8 cellular contexts compared by ENCODE assay signal in the genomic region with DNA sequence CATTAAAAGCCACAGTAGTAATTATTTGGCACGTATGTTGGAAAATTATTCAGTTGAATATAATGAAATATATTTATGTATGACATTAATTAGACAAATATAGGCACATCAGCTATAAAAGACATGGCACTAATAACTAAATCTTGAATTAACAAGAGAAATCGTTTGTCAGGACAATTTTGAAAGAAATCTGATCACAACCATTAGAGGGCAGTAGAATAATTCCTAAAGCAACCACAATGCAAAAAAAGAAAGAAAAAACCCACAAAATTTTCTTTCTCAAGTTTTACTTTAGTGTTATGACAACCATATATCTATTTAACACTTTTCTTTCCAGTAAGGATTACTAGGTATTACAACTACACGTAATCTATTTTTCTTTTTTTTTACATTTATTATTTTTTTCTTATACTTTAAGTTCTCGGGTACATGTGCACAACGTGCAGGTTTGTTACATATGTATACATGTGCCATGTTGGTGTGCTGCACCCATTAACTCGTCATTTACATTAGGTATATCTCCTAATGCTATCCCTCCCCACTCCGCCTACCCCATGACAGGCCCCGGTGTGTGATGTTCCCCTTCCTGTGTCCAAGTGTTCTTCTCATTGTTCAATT.
DNase-seq lines count a peak whose midpoint lies in the region; FAIRE-seq and TF ChIP-seq lines count a peak whose summit lies in the region.
"Not testable (repeated sequence)": the region's sequence is repeated elsewhere in the genome, so short reads cannot be mapped to it uniquely, and the experiment has no call there.

No MANE protein-coding gene starts in this region.

- DNase-seq in DMS53 (lab: John Stamatoyannopoulos, UW) (peak; percentile 53), NCI-H2171 (lab: John Stamatoyannopoulos, UW) (peak; percentile 12), SK-MEL-5 (ENCODE audit: low read depth, low spot score) (peak; percentile 44), bronchial epithelial cell (ENCODE audit: low read depth) (peak; percentile 34), globus pallidus (ENCODE audit: low spot score) (peak; percentile 26), myocyte (ENCODE audit: low read depth) (peak; percentile 51)
- DNase-seq in HFF-Myc (ENCODE audit: extremely low read depth, low read depth); type B pancreatic cell (ENCODE audit: extremely low spot score, unreplicated experiment): not testable (repeated sequence)

- not testable (repeated sequence) for H3K27ac Mint-ChIP-seq in type B pancreatic cell

- not testable (repeated sequence) for H3K36me3 ChIP-seq in bronchial epithelial cell (ENCODE audit: control insufficient read depth, insufficient read depth, low read length)

- FAIRE-seq in bronchial epithelial cell (lab: Jason Lieb, UNC) = not testable (repeated sequence)

- H3K4me1 Mint-ChIP-seq in type B pancreatic cell (ENCODE audit: unreplicated experiment) = not testable (repeated sequence)

- in situ Hi-C loops in SK-MEL-5 (cut with HindIII; ENCODE audit: low pct_unique_long_range_greater_than_20kb, low sequenced_read_pairs) = not testable (repeated sequence)

- not testable (repeated sequence) for H3K4me3 Mint-ChIP-seq in type B pancreatic cell

- H3K9me3 Mint-ChIP-seq in type B pancreatic cell = not testable (repeated sequence)

- H3K4me3 ChIP-seq in HFF-Myc (replicated peaks; ENCODE audit: low read depth, low read length); bronchial epithelial cell (ENCODE audit: low read depth, low read length): not testable (repeated sequence)

- TF ChIP-seq CTCF in HFF-Myc (IDR thresholded peaks at IDR 0.05; ENCODE audit: low read depth, low read length, missing control alignments) (peak; percentile 32), bronchial epithelial cell (IDR thresholded peaks at IDR 0.05; ENCODE audit: insufficient read depth, low read length, severe bottlenecking) (peak; percentile 34), type B pancreatic cell (conservative IDR thresholded peaks at IDR 0.05) (peak; percentile 81)

- not testable (repeated sequence) for H3K27me3 Mint-ChIP-seq in type B pancreatic cell

- not testable (repeated sequence) for H3K36me3 Mint-ChIP-seq in type B pancreatic cell

- not testable (repeated sequence) for H3K27me3 ChIP-seq in bronchial epithelial cell (ENCODE audit: control insufficient read depth, insufficient read depth, low read length)
